2 cellular contexts compared by ENCODE assay signal in the genomic region with DNA sequence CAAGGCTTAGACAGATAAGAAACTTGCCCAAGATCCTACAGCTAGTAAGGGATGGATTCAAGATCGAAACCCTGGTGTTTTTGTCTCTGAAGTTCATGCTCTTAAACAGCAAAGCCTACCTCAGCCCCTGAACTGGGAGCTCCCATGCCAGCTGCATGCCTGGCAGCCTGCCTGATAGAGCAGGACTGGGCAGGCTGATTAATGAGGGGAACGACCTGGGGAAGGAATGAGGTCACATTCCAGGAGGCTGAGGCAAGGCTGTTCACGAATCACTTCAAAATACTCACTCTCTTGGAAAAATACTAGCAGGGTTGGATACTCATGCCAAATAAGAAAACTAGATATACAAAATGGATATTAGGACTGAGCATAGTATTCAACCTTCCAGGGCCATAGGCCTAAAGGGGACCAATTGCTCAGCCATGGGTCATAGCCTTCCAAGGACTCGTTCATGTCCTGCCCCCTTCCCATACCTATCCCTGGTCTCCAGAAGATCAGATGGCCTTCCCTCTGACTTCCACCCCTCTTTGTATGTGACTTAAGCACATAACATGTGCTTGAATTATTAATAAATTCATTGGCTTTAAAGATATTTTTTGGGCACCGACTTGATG.
TF ChIP-seq lines count a peak whose summit lies in the region.

No MANE protein-coding gene starts in this region.

TF ChIP-seq in liver, 16 proteins besides CTCF, POLR2A, EP300 and RAD21:
- TF ChIP-seq, protein P1, sequence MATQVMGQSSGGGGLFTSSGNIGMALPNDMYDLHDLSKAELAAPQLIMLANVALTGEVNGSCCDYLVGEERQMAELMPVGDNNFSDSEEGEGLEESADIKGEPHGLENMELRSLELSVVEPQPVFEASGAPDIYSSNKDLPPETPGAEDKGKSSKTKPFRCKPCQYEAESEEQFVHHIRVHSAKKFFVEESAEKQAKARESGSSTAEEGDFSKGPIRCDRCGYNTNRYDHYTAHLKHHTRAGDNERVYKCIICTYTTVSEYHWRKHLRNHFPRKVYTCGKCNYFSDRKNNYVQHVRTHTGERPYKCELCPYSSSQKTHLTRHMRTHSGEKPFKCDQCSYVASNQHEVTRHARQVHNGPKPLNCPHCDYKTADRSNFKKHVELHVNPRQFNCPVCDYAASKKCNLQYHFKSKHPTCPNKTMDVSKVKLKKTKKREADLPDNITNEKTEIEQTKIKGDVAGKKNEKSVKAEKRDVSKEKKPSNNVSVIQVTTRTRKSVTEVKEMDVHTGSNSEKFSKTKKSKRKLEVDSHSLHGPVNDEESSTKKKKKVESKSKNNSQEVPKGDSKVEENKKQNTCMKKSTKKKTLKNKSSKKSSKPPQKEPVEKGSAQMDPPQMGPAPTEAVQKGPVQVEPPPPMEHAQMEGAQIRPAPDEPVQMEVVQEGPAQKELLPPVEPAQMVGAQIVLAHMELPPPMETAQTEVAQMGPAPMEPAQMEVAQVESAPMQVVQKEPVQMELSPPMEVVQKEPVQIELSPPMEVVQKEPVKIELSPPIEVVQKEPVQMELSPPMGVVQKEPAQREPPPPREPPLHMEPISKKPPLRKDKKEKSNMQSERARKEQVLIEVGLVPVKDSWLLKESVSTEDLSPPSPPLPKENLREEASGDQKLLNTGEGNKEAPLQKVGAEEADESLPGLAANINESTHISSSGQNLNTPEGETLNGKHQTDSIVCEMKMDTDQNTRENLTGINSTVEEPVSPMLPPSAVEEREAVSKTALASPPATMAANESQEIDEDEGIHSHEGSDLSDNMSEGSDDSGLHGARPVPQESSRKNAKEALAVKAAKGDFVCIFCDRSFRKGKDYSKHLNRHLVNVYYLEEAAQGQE (IDR thresholded peaks at IDR 0.05): no peak
- peak; percentile 15 to 17 for TF ChIP-seq JUND (IDR thresholded peaks at IDR 0.05)
- peak in 1 of 2 donors; percentile 29 for TF ChIP-seq RXRA (IDR thresholded peaks at IDR 0.05)
- TF ChIP-seq NR2F2 (IDR thresholded peaks at IDR 0.05): peak; percentile 63
- no peak for TF ChIP-seq EGR1 (IDR thresholded peaks at IDR 0.05; ENCODE audit: low read depth in 2 of 2)
- no peak for TF ChIP-seq SP1 (IDR thresholded peaks at IDR 0.05)
- TF ChIP-seq, protein P2, sequence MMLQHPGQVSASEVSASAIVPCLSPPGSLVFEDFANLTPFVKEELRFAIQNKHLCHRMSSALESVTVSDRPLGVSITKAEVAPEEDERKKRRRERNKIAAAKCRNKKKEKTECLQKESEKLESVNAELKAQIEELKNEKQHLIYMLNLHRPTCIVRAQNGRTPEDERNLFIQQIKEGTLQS (IDR thresholded peaks at IDR 0.05): no peak
TF ChIP-seq in liver: peak in this region for 3.

TF ChIP-seq in HepG2, 621 proteins besides CTCF, POLR2A, EP300 and RAD21 (continued from another document):
- no peak for TF ChIP-seq ZNF383 (CRISPR knock-in tag; IDR thresholded peaks at IDR 0.05; ENCODE audit: borderline replicate concordance)
- no peak for TF ChIP-seq ZNF841 (CRISPR knock-in tag; IDR thresholded peaks at IDR 0.05; ENCODE audit: borderline replicate concordance)
- no peak for TF ChIP-seq ZNF562 (CRISPR knock-in tag; IDR thresholded peaks at IDR 0.05; ENCODE audit: borderline replicate concordance)
- TF ChIP-seq TBL1XR1 (IDR thresholded peaks at IDR 0.05; ENCODE audit: borderline replicate concordance, low read length, partially characterized antibody): no peak
- no peak for TF ChIP-seq GABPA (IDR thresholded peaks at IDR 0.05; ENCODE audit: low read depth, low read length)
- no peak for TF ChIP-seq GABPA (CRISPR knock-in tag; IDR thresholded peaks at IDR 0.05; ENCODE audit: low read depth)
- TF ChIP-seq ZFP36 (IDR thresholded peaks at IDR 0.05; ENCODE audit: borderline replicate concordance, low read depth, low read length, partially characterized antibody): no peak
- TF ChIP-seq, protein P3, sequence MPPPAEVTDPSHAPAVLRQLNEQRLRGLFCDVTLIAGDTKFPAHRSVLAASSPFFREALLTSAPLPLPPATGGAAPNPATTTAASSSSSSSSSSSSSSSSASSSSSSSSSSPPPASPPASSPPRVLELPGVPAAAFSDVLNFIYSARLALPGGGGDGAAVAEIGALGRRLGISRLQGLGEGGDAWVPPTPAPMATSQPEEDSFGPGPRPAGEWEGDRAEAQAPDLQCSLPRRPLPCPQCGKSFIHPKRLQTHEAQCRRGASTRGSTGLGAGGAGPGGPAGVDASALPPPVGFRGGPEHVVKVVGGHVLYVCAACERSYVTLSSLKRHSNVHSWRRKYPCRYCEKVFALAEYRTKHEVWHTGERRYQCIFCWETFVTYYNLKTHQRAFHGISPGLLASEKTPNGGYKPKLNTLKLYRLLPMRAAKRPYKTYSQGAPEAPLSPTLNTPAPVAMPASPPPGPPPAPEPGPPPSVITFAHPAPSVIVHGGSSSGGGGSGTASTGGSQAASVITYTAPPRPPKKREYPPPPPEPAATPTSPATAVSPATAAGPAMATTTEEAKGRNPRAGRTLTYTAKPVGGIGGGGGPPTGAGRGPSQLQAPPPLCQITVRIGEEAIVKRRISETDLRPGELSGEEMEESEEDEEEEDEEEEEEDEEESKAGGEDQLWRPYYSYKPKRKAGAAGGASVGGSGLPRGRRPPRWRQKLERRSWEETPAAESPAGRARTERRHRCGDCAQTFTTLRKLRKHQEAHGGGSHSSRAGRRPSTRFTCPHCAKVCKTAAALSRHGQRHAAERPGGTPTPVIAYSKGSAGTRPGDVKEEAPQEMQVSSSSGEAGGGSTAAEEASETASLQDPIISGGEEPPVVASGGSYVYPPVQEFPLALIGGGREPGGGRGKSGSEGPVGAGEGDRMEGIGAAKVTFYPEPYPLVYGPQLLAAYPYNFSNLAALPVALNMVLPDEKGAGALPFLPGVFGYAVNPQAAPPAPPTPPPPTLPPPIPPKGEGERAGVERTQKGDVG (CRISPR knock-in tag; IDR thresholded peaks at IDR 0.05; ENCODE audit: borderline replicate concordance): no peak
- no peak for TF ChIP-seq SP5 (CRISPR knock-in tag; IDR thresholded peaks at IDR 0.05; ENCODE audit: borderline replicate concordance, low read depth)
- TF ChIP-seq CENPX (CRISPR knock-in tag; IDR thresholded peaks at IDR 0.05): no peak
- no peak for TF ChIP-seq RARG (CRISPR knock-in tag; IDR thresholded peaks at IDR 0.05; ENCODE audit: low read depth)
- no peak for TF ChIP-seq ZZZ3 (CRISPR knock-in tag; IDR thresholded peaks at IDR 0.05; ENCODE audit: borderline replicate concordance)
- TF ChIP-seq ZFP36L2 (CRISPR knock-in tag; IDR thresholded peaks at IDR 0.05): no peak
- no peak for TF ChIP-seq YEATS2 (CRISPR knock-in tag; IDR thresholded peaks at IDR 0.05; ENCODE audit: borderline replicate concordance)
- TF ChIP-seq, protein P4, sequence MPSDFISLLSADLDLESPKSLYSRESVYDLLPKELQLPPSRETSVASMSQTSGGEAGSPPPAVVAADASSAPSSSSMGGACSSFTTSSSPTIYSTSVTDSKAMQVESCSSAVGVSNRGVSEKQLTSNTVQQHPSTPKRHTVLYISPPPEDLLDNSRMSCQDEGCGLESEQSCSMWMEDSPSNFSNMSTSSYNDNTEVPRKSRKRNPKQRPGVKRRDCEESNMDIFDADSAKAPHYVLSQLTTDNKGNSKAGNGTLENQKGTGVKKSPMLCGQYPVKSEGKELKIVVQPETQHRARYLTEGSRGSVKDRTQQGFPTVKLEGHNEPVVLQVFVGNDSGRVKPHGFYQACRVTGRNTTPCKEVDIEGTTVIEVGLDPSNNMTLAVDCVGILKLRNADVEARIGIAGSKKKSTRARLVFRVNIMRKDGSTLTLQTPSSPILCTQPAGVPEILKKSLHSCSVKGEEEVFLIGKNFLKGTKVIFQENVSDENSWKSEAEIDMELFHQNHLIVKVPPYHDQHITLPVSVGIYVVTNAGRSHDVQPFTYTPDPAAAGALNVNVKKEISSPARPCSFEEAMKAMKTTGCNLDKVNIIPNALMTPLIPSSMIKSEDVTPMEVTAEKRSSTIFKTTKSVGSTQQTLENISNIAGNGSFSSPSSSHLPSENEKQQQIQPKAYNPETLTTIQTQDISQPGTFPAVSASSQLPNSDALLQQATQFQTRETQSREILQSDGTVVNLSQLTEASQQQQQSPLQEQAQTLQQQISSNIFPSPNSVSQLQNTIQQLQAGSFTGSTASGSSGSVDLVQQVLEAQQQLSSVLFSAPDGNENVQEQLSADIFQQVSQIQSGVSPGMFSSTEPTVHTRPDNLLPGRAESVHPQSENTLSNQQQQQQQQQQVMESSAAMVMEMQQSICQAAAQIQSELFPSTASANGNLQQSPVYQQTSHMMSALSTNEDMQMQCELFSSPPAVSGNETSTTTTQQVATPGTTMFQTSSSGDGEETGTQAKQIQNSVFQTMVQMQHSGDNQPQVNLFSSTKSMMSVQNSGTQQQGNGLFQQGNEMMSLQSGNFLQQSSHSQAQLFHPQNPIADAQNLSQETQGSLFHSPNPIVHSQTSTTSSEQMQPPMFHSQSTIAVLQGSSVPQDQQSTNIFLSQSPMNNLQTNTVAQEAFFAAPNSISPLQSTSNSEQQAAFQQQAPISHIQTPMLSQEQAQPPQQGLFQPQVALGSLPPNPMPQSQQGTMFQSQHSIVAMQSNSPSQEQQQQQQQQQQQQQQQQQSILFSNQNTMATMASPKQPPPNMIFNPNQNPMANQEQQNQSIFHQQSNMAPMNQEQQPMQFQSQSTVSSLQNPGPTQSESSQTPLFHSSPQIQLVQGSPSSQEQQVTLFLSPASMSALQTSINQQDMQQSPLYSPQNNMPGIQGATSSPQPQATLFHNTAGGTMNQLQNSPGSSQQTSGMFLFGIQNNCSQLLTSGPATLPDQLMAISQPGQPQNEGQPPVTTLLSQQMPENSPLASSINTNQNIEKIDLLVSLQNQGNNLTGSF (CRISPR knock-in tag; IDR thresholded peaks at IDR 0.05): no peak
- TF ChIP-seq TOE1 (CRISPR knock-in tag; IDR thresholded peaks at IDR 0.05): no peak
- no peak for TF ChIP-seq ZFP82 (CRISPR knock-in tag; IDR thresholded peaks at IDR 0.05; ENCODE audit: borderline replicate concordance)
- TF ChIP-seq ZBTB21 (CRISPR knock-in tag; IDR thresholded peaks at IDR 0.05): no peak
- no peak for TF ChIP-seq ZNF367 (CRISPR knock-in tag; IDR thresholded peaks at IDR 0.05; ENCODE audit: borderline replicate concordance)
